In the genomic region with DNA sequence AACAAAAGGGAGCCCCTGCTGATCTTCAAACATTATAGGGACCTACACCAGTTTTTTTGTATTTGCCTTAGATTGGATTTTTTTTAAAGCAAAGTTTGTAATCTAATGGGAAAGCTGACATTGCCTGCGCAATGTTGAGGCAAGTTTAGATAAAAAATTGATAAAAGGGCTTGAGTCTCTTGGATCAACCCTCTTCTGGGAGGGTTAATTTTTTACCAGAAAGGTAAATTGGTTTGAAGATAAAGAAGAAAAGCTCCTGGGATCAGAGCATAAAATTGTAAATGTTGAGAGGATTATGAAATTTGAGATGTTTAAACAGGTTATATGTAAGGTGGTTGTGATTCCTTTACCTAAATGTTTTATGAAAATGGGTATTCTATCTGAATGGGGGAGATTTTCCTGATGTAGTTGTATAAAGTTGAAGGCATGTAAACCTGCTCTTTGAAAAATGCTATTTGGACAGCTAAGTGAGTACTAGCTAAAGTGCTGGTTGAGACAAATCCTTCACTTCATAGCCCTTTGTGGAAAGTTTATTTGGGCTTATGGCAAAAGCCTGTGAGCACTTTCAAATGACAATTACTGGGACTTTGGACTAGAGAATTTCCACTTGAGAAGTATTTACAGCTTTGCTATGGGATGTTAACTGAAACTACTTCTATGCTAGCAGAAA, we compare ENCODE assay signal across 16 cellular contexts. TPM values are rescaled to one million over a fixed set of nuclear protein-coding genes. Genes with fewer than 3 reads are reported as not detected.
"Had no signal": no experiment of that assay in that cellular context is flagged by ENCODE, and none has a peak within 500 bp of the region (broad histone marks: within the 10 kb centered on the region; RNA-seq: fewer than 3 reads in every experiment).

No MANE protein-coding gene starts in this region.

- H3K27ac ChIP-seq: esophagus squamous epithelium, neural progenitor cell, ovary, tibial nerve had no signal

- H3K4me1 ChIP-seq: neural progenitor cell, tibial nerve had no signal

- H3K4me2 ChIP-seq: neural progenitor cell had no signal

- H3K27me3 ChIP-seq: esophagus squamous epithelium, neural progenitor cell, ovary, tibial nerve had no signal

- H2AFZ ChIP-seq: neural progenitor cell had no signal

- H3K9ac ChIP-seq: neural progenitor cell had no signal

- H3K36me3 ChIP-seq: esophagus squamous epithelium, neural progenitor cell, ovary, tibial nerve had no signal

- ATAC-seq: activated CD4-positive, CD25-positive, alpha-beta regulatory T cell treated with anti-CD3 and anti-CD28 coated beads, Interleukin-2, amount 50 U/mL, for 24 hours; activated CD8-positive, alpha-beta memory T cell treated with anti-CD3 and anti-CD28 coated beads, Interleukin-2, amount 10 ng/mL, durations not matched to agents 7 days and 5 days; activated T-cell treated with anti-CD3 and anti-CD28 coated beads, Interleukin-2, amount 50 U/mL, for 4 hours had no signal

- H3K9me3 ChIP-seq: esophagus squamous epithelium, ovary, tibial nerve had no signal

- H3K4me3 ChIP-seq: esophagus squamous epithelium, neural progenitor cell, ovary, tibial nerve had no signal

- DNase-seq: activated CD4-positive, alpha-beta T cell treated with anti-CD3 and anti-CD28 coated beads, Interleukin-2, amount 50 U/mL, for 4 hours; activated CD8-positive, alpha-beta memory T cell treated with anti-CD3 and anti-CD28 coated beads, Interleukin-2, amount 10 ng/mL, durations not matched to agents 7 days and 5 days; activated effector memory CD4-positive, alpha-beta T cell treated with anti-CD3 and anti-CD28 coated beads, Interleukin-2, amount 50 U/mL, for 16 hours; activated T-cell treated with anti-CD3 and anti-CD28 coated beads, Interleukin-2, amount 50 U/mL, for 4 hours; amygdala; esophagus squamous epithelium; foreskin fibroblast; glutamatergic neuron; immature natural killer cell; ovary; T-helper 2 cell had no signal

RNA-seq across cellular contexts. Expression of a gene that starts 56.1 kb away (rescaled TPM):
- total RNA-seq: activated CD8-positive, alpha-beta memory T cell treated with anti-CD3 and anti-CD28 coated beads, Interleukin-2, amount 10 ng/mL, durations not matched to agents 7 days and 5 days; activated T-cell treated with anti-CD3 and anti-CD28 coated beads, Interleukin-2, amount 50 U/mL, for 4 hours; esophagus squamous epithelium; myocyte; renal cortical epithelial cell; tibial nerve had no signal
- polyA plus RNA-seq: immature natural killer cell, ovary had no signal
